In the genomic region with DNA sequence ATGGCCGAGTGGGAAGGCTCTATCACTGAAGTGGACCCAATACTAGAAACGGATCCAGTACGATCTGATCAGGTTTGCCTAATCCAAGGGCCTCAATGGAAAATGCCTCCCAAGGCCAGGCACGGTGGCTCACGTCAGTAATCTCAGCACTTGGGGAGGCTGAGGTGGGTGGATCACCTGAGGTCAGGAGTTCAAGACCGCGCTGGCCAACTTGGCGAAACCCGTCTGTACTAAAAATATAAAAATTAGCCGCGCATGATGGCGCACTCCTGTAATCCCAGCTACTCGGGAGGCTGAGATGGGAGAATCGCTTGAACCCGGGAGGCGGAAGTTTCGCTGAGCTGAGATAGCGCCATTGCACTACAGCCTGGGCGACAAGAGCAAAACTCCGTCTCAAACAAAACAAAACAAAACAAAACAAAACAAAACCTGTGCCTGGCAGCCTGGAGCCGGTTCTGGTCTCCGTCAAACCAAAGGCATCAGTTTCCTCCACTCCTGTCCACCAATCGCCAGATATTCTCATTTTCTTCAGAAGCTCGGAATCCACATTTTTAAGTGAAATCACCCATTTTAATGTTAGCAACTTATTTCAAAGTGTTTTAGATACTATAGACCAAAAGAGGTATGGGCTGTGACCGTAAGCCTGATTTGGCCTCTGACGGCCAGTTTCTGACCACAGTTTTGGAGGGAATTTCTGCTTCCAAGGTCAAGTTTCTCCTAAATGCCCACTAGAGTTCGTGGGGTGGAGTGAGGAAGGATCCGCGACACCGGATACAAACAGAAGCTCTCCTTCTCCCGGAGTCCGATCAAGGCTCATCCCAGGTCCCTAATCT, we compare ENCODE assay signal across 8 cellular contexts. TPM values are rescaled to one million over a fixed set of nuclear protein-coding genes. Genes with fewer than 3 reads are reported as not detected.
DNase-seq lines count a peak whose midpoint lies in the region; ATAC-seq and TF ChIP-seq lines count a peak whose summit lies in the region.

No MANE protein-coding gene starts in this region.

- H3K27ac ChIP-seq in Karpas-422 (ENCODE audit: low read length) = peak overlapping the region; percentile 86

- H3K4me3 ChIP-seq in AG10803 (ENCODE audit: low read length) (peak overlapping the region; percentile 83), Karpas-422 (ENCODE audit: low read length) (peak overlapping the region; percentile 71)

- H4K20me1 ChIP-seq in Karpas-422 (ENCODE audit: insufficient read depth, low read depth, low read length) = no peaks in the 10 kb centered on the region

- H3K27me3 ChIP-seq in Karpas-422 (ENCODE audit: low read length) = no peaks in the 10 kb centered on the region

- H3K79me2 ChIP-seq in Karpas-422 (ENCODE audit: low read length) = peaks cover 11% of the 10 kb centered on the region; the same call in 1 of the 2 replicates

- H3K36me3 Mint-ChIP-seq in chondrocyte (ENCODE audit: low read depth) = peaks cover 3% of the 10 kb centered on the region
- no peaks in the 10 kb centered on the region for H3K36me3 Mint-ChIP-seq in naive B cell

- DNase-seq in AG10803 (ENCODE audit: low read depth) (no peak), Karpas-422 (no peak), chondrocyte (ENCODE audit: low spot score) (peak; percentile 40), naive B cell (no peak), NCI-H1092 treated with DMSO at 0.1 percent for 48 hours (lab: John Stamatoyannopoulos, UW) (no peak), NCI-H2107 (lab: John Stamatoyannopoulos, UW) (no peak)

- H3K27ac Mint-ChIP-seq in chondrocyte (ENCODE audit: unreplicated experiment) (peak overlapping the region; percentile 100), naive B cell (peak overlapping the region; percentile 65 to 90 (median 84))

- no peaks in the 10 kb centered on the region for H3K9me3 ChIP-seq in Karpas-422 (ENCODE audit: low read length)

- H3K4me2 ChIP-seq in Karpas-422 (ENCODE audit: low read depth, low read length, poor library complexity, severe bottlenecking) = peak overlapping the region; percentile 88

- H3K9me3 Mint-ChIP-seq in chondrocyte (ENCODE audit: low read depth) (no peaks in the 10 kb centered on the region), naive B cell (no peaks in the 10 kb centered on the region)

- H2AFZ ChIP-seq in Karpas-422 (ENCODE audit: low read length) = peak overlapping the region; percentile 46

- ATAC-seq in naive B cell (ENCODE audit: low read depth in 2 of 2) (no peak), GM21367 (IDR thresholded peaks at IDR 0.05; ENCODE audit: unreplicated experiment) (no peak), HG03045 (IDR thresholded peaks at IDR 0.05; ENCODE audit: unreplicated experiment) (no peak)

- H3K4me3 Mint-ChIP-seq in chondrocyte (ENCODE audit: unreplicated experiment) (peak overlapping the region; percentile 95), naive B cell (peak overlapping the region; percentile 84 to 99 (median 96))

- H3K4me1 ChIP-seq in Karpas-422 (ENCODE audit: low read length) = peaks cover 32% of the 10 kb centered on the region

- TF ChIP-seq CTCF in AG10803 (conservative IDR thresholded peaks at IDR 0.05; ENCODE audit: low read length) (no peak), chondrocyte (IDR thresholded peaks at IDR 0.05) (no peak)

- no peaks in the 10 kb centered on the region for H3K36me3 ChIP-seq in Karpas-422 (ENCODE audit: insufficient read depth, low read length)

- no peaks in the 10 kb centered on the region for H3K27me3 Mint-ChIP-seq in chondrocyte (ENCODE audit: low read depth)
- H3K27me3 Mint-ChIP-seq in naive B cell = no peaks in the 10 kb centered on the region

- H3K9me2 ChIP-seq in Karpas-422 (replicated peaks; ENCODE audit: insufficient read depth, low read length) = no peaks in the 10 kb centered on the region

- peaks cover 46% of the 10 kb centered on the region for H3K4me1 Mint-ChIP-seq in chondrocyte (ENCODE audit: low read depth)
- H3K4me1 Mint-ChIP-seq in naive B cell = peaks cover 12 to 21% (median 15%) of the 10 kb centered on the region in 3 donors

- H3K9ac ChIP-seq in Karpas-422 (ENCODE audit: low read length) = peak overlapping the region; percentile 76

RNA-seq across cellular contexts. Expression of a gene that starts 0.7 kb away (rescaled TPM):
- 16.2 and 19.0 TPM in 2 replicates for total RNA-seq in Karpas-422 (2014; rRNA removed; shearing (Covaris generic); ENCODE audit: low replicate concordance)
- total RNA-seq in chondrocyte = 64.3 to 345 TPM (median 68.8 TPM) in 3 replicates
- polyA plus RNA-seq in naive B cell (ENCODE audit: low read depth in 6 of 6) = 1 to 10 TPM; 1.3 to 5.7 (median 3.2) TPM

RNA-seq across cellular contexts. Expression of a gene that starts 29.0 kb away (rescaled TPM):
- 50.5 and 68.3 TPM in 2 replicates for total RNA-seq in Karpas-422 (2014; rRNA removed; shearing (Covaris generic); ENCODE audit: low replicate concordance)
- total RNA-seq in chondrocyte = 23.9 to 25.7 TPM (median 25.3 TPM) in 3 replicates
- 10 to 100 TPM; 11.4 to 50.7 (median 45.0) TPM for polyA plus RNA-seq in naive B cell (ENCODE audit: low read depth in 6 of 6)

RNA-seq across cellular contexts. Expression of a gene that starts 36.4 kb away (rescaled TPM):
- 30.7 and 42.0 TPM in 2 replicates for total RNA-seq in Karpas-422 (2014; rRNA removed; shearing (Covaris generic); ENCODE audit: low replicate concordance)
- 37.9 to 41.2 TPM (median 39.9 TPM) in 3 replicates for total RNA-seq in chondrocyte
- polyA plus RNA-seq in naive B cell (ENCODE audit: low read depth in 6 of 6) = 10 to 100 TPM; 26.3 to 59.7 (median 39.3) TPM
